Comparison of ENCODE assay signal across 9 cellular contexts in genomic region chr20:14712302-14712739, GRCh38.
A peak's percentile ranks its signal among the peaks of the same experiment; 100 is the strongest.
DNase-seq lines count a peak whose midpoint lies in the region; ATAC-seq and TF ChIP-seq lines count a peak whose summit lies in the region.
"Had no signal": no experiment of that assay in that cellular context is flagged by ENCODE, and none has a peak within 500 bp of the region (broad histone marks: within the 10 kb centered on the region; RNA-seq: fewer than 3 reads in every experiment).

No MANE protein-coding gene starts in this region.

- CTCF ChIA-PET in MCF 10A (lab: Yijun Ruan, JAX): interaction anchor here (0.6 to 2.9 kb wide), 9 partner anchors 16 to 1763 kb away, joined by 3 to 18 read pairs (median 3); partner anchors contain the start of gene FLRT3
- CTCF ChIA-PET in mammary epithelial cell (lab: Charles Lee; ENCODE audit: low non-redundant PET): no interaction called here

- ATAC-seq in left lobe of liver: peak; percentile 60
- no peak for ATAC-seq in GM19324 (IDR thresholded peaks at IDR 0.05; ENCODE audit: low FRiP score, unreplicated experiment)

- H3K36me3 Mint-ChIP-seq in MCF 10A (ENCODE audit: insufficient read depth, unreplicated experiment): no peaks in the 10 kb centered on the region

- no peak overlapping the region for H3K9ac ChIP-seq in mammary epithelial cell (ENCODE audit: insufficient read depth, low read length)

- POLR2A ChIA-PET in MCF 10A (lab: Yijun Ruan, JAX): interaction anchor here (0.7 to 7.4 kb wide), 14 partner anchors 11 to 1218 kb away, joined by 3 to 66 read pairs (median 4); partner anchors contain the start of gene FLRT3

- H3K9me3 ChIP-seq in breast epithelium: no peaks in the 10 kb centered on the region
- H3K9me3 ChIP-seq in mammary epithelial cell (replicated peaks; ENCODE audit: insufficient read depth, low read length): no peaks in the 10 kb centered on the region

- no peaks in the 10 kb centered on the region for H4K20me1 ChIP-seq in mammary epithelial cell (ENCODE audit: insufficient read depth, low read length)

- H3K4me3 Mint-ChIP-seq in MCF 10A (ENCODE audit: unreplicated experiment): no peak overlapping the region

- TF ChIP-seq CTCF in MCF 10A (IDR thresholded peaks at IDR 0.05; ENCODE audit: unreplicated experiment): no peak
- no peak for TF ChIP-seq CTCF in breast epithelium (IDR thresholded peaks at IDR 0.05)
- TF ChIP-seq CTCF in mammary epithelial cell (conservative IDR thresholded peaks at IDR 0.05 in 1 of 2, IDR thresholded peaks at IDR 0.05 in 1 of 2; ENCODE audit: extremely low read depth in 1 of 2, insufficient read depth in 1 of 2, low read depth in 1 of 2, low read length in 2 of 2): peak in 1 of 2 donors; percentile 1

- H3K4me3 ChIP-seq in breast epithelium: no peak overlapping the region
- no peak overlapping the region for H3K4me3 ChIP-seq in mammary epithelial cell (replicated peaks in 1 of 3; ENCODE audit: insufficient read depth in 1 of 3, low read depth in 2 of 3, low read length in 3 of 3)

- no peaks in the 10 kb centered on the region for H3K79me2 ChIP-seq in mammary epithelial cell (ENCODE audit: insufficient read depth, low read length)

- no peaks in the 10 kb centered on the region for H3K36me3 ChIP-seq in breast epithelium
- no peaks in the 10 kb centered on the region for H3K36me3 ChIP-seq in mammary epithelial cell (ENCODE audit: insufficient read depth, low read length)

- dilution Hi-C loops in mammary epithelial cell (cut with HindIII; ENCODE audit: low sequenced_read_pairs): no loop called here

- H3K27ac ChIP-seq in breast epithelium: no peak overlapping the region
- peak overlapping the region; percentile 64 for H3K27ac ChIP-seq in mammary epithelial cell (ENCODE audit: insufficient read depth, low read depth, low read length)

- no peak for TF ChIP-seq POLR2A in breast epithelium (IDR thresholded peaks at IDR 0.05)

- in situ Hi-C loops in mammary epithelial cell (cut with MboI; ENCODE audit: low sequenced_read_pairs in 2 of 2): loop anchor here in 1 of 2 donors (25.0 kb wide), 1 partner anchor 375 kb away; the partner anchor contains the start of gene FLRT3

- no peaks in the 10 kb centered on the region for H3K4me1 ChIP-seq in breast epithelium
- H3K4me1 ChIP-seq in mammary epithelial cell (ENCODE audit: insufficient read depth, low read length): peaks cover 25% of the 10 kb centered on the region

- 7% methylated on average over 6 of the region's 6 CpGs for WGBS in mammary epithelial cell (ENCODE audit: low coverage, missing lambda C conversion rate)

- intact Hi-C loops in MCF 10A (cut with micrococcal nuclease): loop anchor here (5.0 kb wide), 1 partner anchor 375 kb away; the partner anchor contains the start of gene FLRT3
- intact Hi-C loops in breast epithelium (cut with DNase I; ENCODE audit: low total_unique reads): no loop called here
- intact Hi-C loops in mammary epithelial cell (cut with micrococcal nuclease): loop anchor here (1.0 to 5.0 kb wide), 5 partner anchors 166 to 570 kb away; partner anchors contain the start of gene FLRT3

- peak overlapping the region; percentile 44 for H3K4me2 ChIP-seq in mammary epithelial cell (ENCODE audit: insufficient read depth, low read depth, low read length)

- peak overlapping the region; percentile 86 for H3K27ac Mint-ChIP-seq in MCF 10A (ENCODE audit: low read depth, unreplicated experiment)

- DNase-seq in MCF 10A (ENCODE audit: unreplicated experiment) (peak; percentile 35), breast epithelium (ENCODE audit: low spot score in 2 of 2) (no peak), mammary epithelial cell (peak; percentile 82), left lobe of liver (ENCODE audit: low spot score) (no peak), inferior parietal cortex (ENCODE audit: extremely low spot score) (no peak)
- DNase-seq in activated naive CD4-positive, alpha-beta T cell treated with Interleukin-2 at 50 U/mL for 16 hours: no peak
- DNase-seq in activated T-cell treated with anti-CD3 and anti-CD28 coated beads, Interleukin-2, amount 50 U/mL, for 1 hour: no peak
- DNase-seq: NCI-H1694 treated with DMSO at 0.1 percent for 48 hours had no signal

- no peak overlapping the region for H2AFZ ChIP-seq in mammary epithelial cell (ENCODE audit: low read depth, low read length)

- BruUV-seq in MCF 10A (replicated peaks; lab: Mats Ljungman, UMichigan) (no TSS peak), mammary epithelial cell (replicated peaks; lab: Mats Ljungman, UMichigan) (no TSS peak)

- H3K4me1 Mint-ChIP-seq in MCF 10A (ENCODE audit: insufficient read depth, unreplicated experiment): peaks cover 26% of the 10 kb centered on the region

- H3K27me3 ChIP-seq in breast epithelium (no peaks in the 10 kb centered on the region), mammary epithelial cell (ENCODE audit: insufficient read depth, low read length) (no peaks in the 10 kb centered on the region)

- H3K9me3 Mint-ChIP-seq in MCF 10A (ENCODE audit: unreplicated experiment): peaks cover 7% of the 10 kb centered on the region

- no peaks in the 10 kb centered on the region for H3K27me3 Mint-ChIP-seq in MCF 10A (ENCODE audit: insufficient read depth, unreplicated experiment)

Comparison
In these comparisons a context has a peak if more than half of its experiments do, and no peak if none do; other contexts are left out.
1. DNase-seq: peak in MCF 10A (single experiment) and mammary epithelial cell (single experiment); none in breast epithelium (0 of 2), left lobe of liver (single experiment), activated naive CD4-positive, alpha-beta T cell treated with Interleukin-2 at 50 U/mL for 16 hours (single experiment), activated T-cell treated with anti-CD3 and anti-CD28 coated beads, Interleukin-2, amount 50 U/mL, for 1 hour (single experiment) and inferior parietal cortex (single experiment).